Comparison of ENCODE assay signal across 13 cellular contexts in the genomic region with DNA sequence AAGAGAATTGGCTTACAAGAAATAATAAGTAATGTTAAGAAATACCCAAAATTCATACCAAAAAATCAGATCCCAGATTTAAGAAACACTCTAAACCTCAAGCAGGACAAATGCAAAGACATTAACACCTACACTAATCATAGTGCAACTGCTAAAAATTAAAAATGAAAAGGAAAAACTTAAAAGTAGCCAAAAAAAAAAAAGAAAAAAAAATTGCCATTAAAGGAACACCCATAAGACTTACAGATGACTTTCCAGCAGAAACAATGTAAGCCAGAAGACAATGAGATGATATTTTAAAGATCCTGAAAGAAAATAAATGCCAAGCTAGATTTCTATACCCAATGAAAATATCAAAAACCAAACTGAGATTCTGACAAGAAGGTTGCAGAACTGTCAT.
"Had no signal": no experiment of that assay in that cellular context is flagged by ENCODE, and none has a peak within 500 bp of the region (broad histone marks: within the 10 kb centered on the region; RNA-seq: fewer than 3 reads in every experiment).

No MANE protein-coding gene starts in this region.

- H3K36me3 ChIP-seq: upper lobe of right lung had no signal

- H3K9me3 ChIP-seq: testis had no signal

- H3K27me3 Mint-ChIP-seq: activated naive CD4-positive, alpha-beta T cell treated with anti-CD3 and anti-CD28 coated beads, Interleukin-2, amount 50 U/mL, for 24 hours; dendritic cell treated with granulocyte-macrophage colony-stimulating factor and Interleukin-4, amounts not matched to agents 40 ng/mL and 50 ng/mL, for 4 days; effector memory CD8-positive, alpha-beta T cell; stimulated activated naive CD8-positive, alpha-beta T cell treated with anti-CD3 and anti-CD28 coated beads, Interleukin-15, amount 100 ng/mL, for 72 hours had no signal

- H3K27ac Mint-ChIP-seq: activated naive CD4-positive, alpha-beta T cell treated with anti-CD3 and anti-CD28 coated beads, Interleukin-2, amount 50 U/mL, for 24 hours; effector memory CD8-positive, alpha-beta T cell had no signal

- H3K27ac ChIP-seq: hepatocyte, testis, upper lobe of right lung had no signal

- H3K27me3 ChIP-seq: hepatocyte, testis, upper lobe of right lung had no signal

- H3K4me2 ChIP-seq: hepatocyte had no signal

- H3K4me1 Mint-ChIP-seq: neural crest cell had no signal

- ATAC-seq: effector memory CD8-positive, alpha-beta T cell; stimulated activated naive CD8-positive, alpha-beta T cell treated with anti-CD3 and anti-CD28 coated beads, Interleukin-15, amount 100 ng/mL, for 72 hours; upper lobe of right lung had no signal

- H3K4me3 ChIP-seq: hepatocyte, testis, upper lobe of right lung had no signal

- H3K4me1 ChIP-seq: upper lobe of right lung had no signal

- DNase-seq: activated T-cell treated with anti-CD3 and anti-CD28 coated beads, Interleukin-2, amount 50 U/mL, for 1 hour; anterior cingulate cortex; cerebellar nuclear complex; effector memory CD8-positive, alpha-beta T cell; kidney glomerular epithelial cell; stimulated activated CD4-positive, alpha-beta T cell treated with anti-CD3 and anti-CD28 coated beads, Interleukin-4, amount 100 ng/mL, for 4 hours; stimulated activated naive CD8-positive, alpha-beta T cell treated with anti-CD3 and anti-CD28 coated beads, Interleukin-15, amount 100 ng/mL, for 72 hours; testis; upper lobe of right lung had no signal

- H3K4me3 Mint-ChIP-seq: activated naive CD4-positive, alpha-beta T cell treated with anti-CD3 and anti-CD28 coated beads, Interleukin-2, amount 50 U/mL, for 24 hours; dendritic cell treated with granulocyte-macrophage colony-stimulating factor and Interleukin-4, amounts not matched to agents 40 ng/mL and 50 ng/mL, for 4 days; effector memory CD8-positive, alpha-beta T cell; neural crest cell; stimulated activated naive CD8-positive, alpha-beta T cell treated with anti-CD3 and anti-CD28 coated beads, Interleukin-15, amount 100 ng/mL, for 72 hours had no signal

- H2AFZ ChIP-seq: hepatocyte had no signal
